ENCODE assay signal across 20 cellular contexts in genomic region chr19:29880498-29881081, GRCh38.
DNase-seq lines count a peak whose midpoint lies in the region; ATAC-seq, FAIRE-seq and TF ChIP-seq lines count a peak whose summit lies in the region.
"Had no signal": no experiment of that assay in that cellular context is flagged by ENCODE, and none has a peak within 500 bp of the region (broad histone marks: within the 10 kb centered on the region; RNA-seq: fewer than 3 reads in every experiment).

No MANE protein-coding gene starts in this region.

- H3K27ac ChIP-seq in thyroid gland (no peak overlapping the region), left lung (no peak overlapping the region), small intestine (ENCODE audit: low read depth in 1 of 2, low read length in 1 of 2) (no peak overlapping the region)
- H3K27ac ChIP-seq: 22Rv1, C4-2B had no signal

- 26 to 27% methylated on average over 10 of the region's 10 CpGs for WGBS in thyroid gland, 2 donors
- WGBS in small intestine, 3 donors, result 24 to 57% (median 39%) methylated on average over 9 to 10 of the region's 10 CpGs

- H3K9me3 ChIP-seq in thyroid gland (no peaks in the 10 kb centered on the region), left lung (no peaks in the 10 kb centered on the region), small intestine (ENCODE audit: control insufficient read depth, low read depth) (no peaks in the 10 kb centered on the region)

- TF ChIP-seq CTCF in activated B cell treated with CpG ODN at 0.5 μM for 24 hours (IDR thresholded peaks at IDR 0.05) (no peak), thyroid gland (IDR thresholded peaks at IDR 0.05) (peak in 1 of 6 experiments; percentile 11), left lung (IDR thresholded peaks at IDR 0.05) (no peak)

- TF ChIP-seq POLR2A in thyroid gland (IDR thresholded peaks at IDR 0.05), result no peak

- H3K27me3 ChIP-seq in thyroid gland (no peaks in the 10 kb centered on the region), left lung (peaks cover 0 to 63% of the 10 kb centered on the region in 2 donors), small intestine (ENCODE audit: control insufficient read depth in 2 of 2, insufficient read depth in 2 of 2, low read length in 2 of 2) (peaks cover 0 to 5% of the 10 kb centered on the region in 2 donors)

- H3K36me3 Mint-ChIP-seq in activated B cell treated with CpG ODN at 0.5 μM for 24 hours (ENCODE audit: low read depth), result no peaks in the 10 kb centered on the region
- no peaks in the 10 kb centered on the region for H3K36me3 Mint-ChIP-seq in memory B cell

- no peak for FAIRE-seq in small intestine (lab: Jason Lieb, UNC)
- FAIRE-seq: GM12891 had no signal

- H3K4me3 Mint-ChIP-seq in activated B cell treated with CpG ODN at 0.5 μM for 24 hours (peak overlapping the region; percentile 59), memory B cell (peak overlapping the region; percentile 60)

- H3K4me1 Mint-ChIP-seq in activated B cell treated with CpG ODN at 0.5 μM for 24 hours (peaks cover 31% of the 10 kb centered on the region), memory B cell (peaks cover 17% of the 10 kb centered on the region)

- DNase-seq in activated effector memory CD4-positive, alpha-beta T cell treated with anti-CD3 and anti-CD28 coated beads, Interleukin-2, amount 50 U/mL, for 16 hours, result peak; percentile 59
- no peak for DNase-seq in activated effector memory CD4-positive, alpha-beta T cell treated with Interleukin-2 at 50 U/mL for 16 hours
- DNase-seq in activated B cell treated with CpG ODN at 0.5 μM for 24 hours (no peak), memory B cell (ENCODE audit: low spot score in 2 of 2) (no peak), thyroid gland (peak; percentile 82 to 88), left lung (no peak), small intestine (no peak)
- DNase-seq: DMS153, GOT3, NCI-H1417, NCI-H1930, NCI-H2171, NCI-H774 had no signal

- intact Hi-C loops in activated B cell treated with CpG ODN at 0.5 μM for 24 hours (cut with micrococcal nuclease), result no loop called here
- intact Hi-C loops in thyroid gland (cut with DNase I), result no loop called here
- intact Hi-C loops in left lung (cut with DNase I), result no loop called here

- H3K27me3 Mint-ChIP-seq in activated B cell treated with CpG ODN at 0.5 μM for 24 hours (peaks cover 4% of the 10 kb centered on the region), memory B cell (peaks cover 2% of the 10 kb centered on the region)

- peaks cover 7 to 20% of the 10 kb centered on the region in 2 donors for H3K4me1 ChIP-seq in thyroid gland
- no peaks in the 10 kb centered on the region for H3K4me1 ChIP-seq in left lung
- no peaks in the 10 kb centered on the region for H3K4me1 ChIP-seq in small intestine (ENCODE audit: control insufficient read depth in 2 of 2, insufficient read depth in 1 of 2, low read depth in 1 of 2, low read length in 1 of 2)

- peak overlapping the region; percentile 67 for H3K27ac Mint-ChIP-seq in activated B cell treated with CpG ODN at 0.5 μM for 24 hours
- H3K27ac Mint-ChIP-seq in memory B cell, result no peak overlapping the region
- H3K27ac Mint-ChIP-seq: HFFc6 had no signal

- CTCF ChIA-PET in activated B cell treated with CpG ODN at 0.5 μM for 24 hours (lab: Charles Lee), result interaction anchor here (1.2 to 1.7 kb wide), 2 partner anchors 86 to 164 kb away, joined by 3 to 5 read pairs; no protein-coding TSS in a partner anchor

- POLR2A ChIA-PET in activated B cell treated with CpG ODN at 0.5 μM for 24 hours (lab: Charles Lee), result interaction anchor here (0.6 to 1.1 kb wide), 5 partner anchors 36 to 274 kb away, joined by 3 to 5 read pairs (median 3); partner anchors contain the start of genes POP4 and URI1

- peak; percentile 93 for ATAC-seq in activated B cell treated with CpG ODN at 0.5 μM for 24 hours (ENCODE audit: low read depth)
- ATAC-seq in memory B cell (ENCODE audit: low read depth), result peak; percentile 94
- no peak for ATAC-seq in GM21576 (IDR thresholded peaks at IDR 0.05; ENCODE audit: unreplicated experiment)
- no peak for ATAC-seq in left lung
- ATAC-seq: Panc1, Right ventricle myocardium inferior had no signal

- H3K36me3 ChIP-seq in thyroid gland, result no peaks in the 10 kb centered on the region
- no peaks in the 10 kb centered on the region for H3K36me3 ChIP-seq in left lung
- no peaks in the 10 kb centered on the region for H3K36me3 ChIP-seq in small intestine (ENCODE audit: control insufficient read depth in 2 of 2, insufficient read depth in 2 of 2, low read length in 2 of 2)

- H3K9me3 Mint-ChIP-seq in activated B cell treated with CpG ODN at 0.5 μM for 24 hours (no peaks in the 10 kb centered on the region), memory B cell (no peaks in the 10 kb centered on the region)
- H3K9me3 Mint-ChIP-seq: HFFc6 had no signal

- H3K4me3 ChIP-seq in thyroid gland (replicated peaks in 1 of 3), result no peak overlapping the region
- H3K4me3 ChIP-seq in left lung, result no peak overlapping the region
- H3K4me3 ChIP-seq in small intestine (ENCODE audit: low read depth in 1 of 2, low read length in 2 of 2), result no peak overlapping the region

Comparison
In these comparisons a context has a peak if more than half of its experiments do, and no peak if none do; other contexts are left out.
1. DNase-seq: peak in activated effector memory CD4-positive, alpha-beta T cell treated with anti-CD3 and anti-CD28 coated beads, Interleukin-2, amount 50 U/mL, for 16 hours (single experiment) and thyroid gland (2 of 2); none in activated effector memory CD4-positive, alpha-beta T cell treated with Interleukin-2 at 50 U/mL for 16 hours (single experiment), activated B cell treated with CpG ODN at 0.5 μM for 24 hours (single experiment), memory B cell (0 of 2), left lung (0 of 2) and small intestine (single experiment).
2. ATAC-seq: peak in activated B cell treated with CpG ODN at 0.5 μM for 24 hours (single experiment) and memory B cell (single experiment); none in GM21576 (single experiment) and left lung (single experiment).